27 cellular contexts compared by ENCODE assay signal in genomic region chr1:74969566-74970135, GRCh38.
DNase-seq lines count a peak whose midpoint lies in the region; ATAC-seq, FAIRE-seq and TF ChIP-seq lines count a peak whose summit lies in the region.
"Had no signal": no experiment of that assay in that cellular context is flagged by ENCODE, and none has a peak within 500 bp of the region (broad histone marks: within the 10 kb centered on the region; RNA-seq: fewer than 3 reads in every experiment).

No MANE protein-coding gene starts in this region.

- WGBS in small intestine, 3 donors: 26 to 69% (median 47%) methylated on average over 2 of the region's 2 CpGs

- no peak overlapping the region for H3K27ac Mint-ChIP-seq in activated CD4-positive, alpha-beta memory T cell treated with anti-CD3 and anti-CD28 coated beads, Interleukin-2, amount 10 ng/mL, durations not matched to agents 7 days and 5 days
- H3K27ac Mint-ChIP-seq: B cell; CD4-positive, alpha-beta T cell; CD8-positive, alpha-beta T cell had no signal

- CTCF ChIA-PET in activated CD4-positive, alpha-beta memory T cell treated with anti-CD3 and anti-CD28 coated beads, Interleukin-2, amount 10 ng/mL, durations not matched to agents 7 days and 5 days (lab: Charles Lee): interaction anchor here (0.6 kb wide), 1 partner anchor 97 kb away, joined by 4 read pairs; no protein-coding TSS in a partner anchor

- H3K27me3 ChIP-seq in small intestine (ENCODE audit: control insufficient read depth in 2 of 2, insufficient read depth in 2 of 2, low read length in 2 of 2): no peaks in the 10 kb centered on the region
- H3K27me3 ChIP-seq: BLaER1 treated with 17β-estradiol and CSF1 and Interleukin-3, amounts not matched to agents 10 nM and 100 nM had no signal

- no peaks in the 10 kb centered on the region for H3K4me1 ChIP-seq in small intestine (ENCODE audit: control insufficient read depth in 2 of 2, insufficient read depth in 1 of 2, low read depth in 1 of 2, low read length in 1 of 2)
- H3K4me1 ChIP-seq: Caco-2 had no signal

- H3K36me3 ChIP-seq in small intestine (ENCODE audit: control insufficient read depth in 2 of 2, insufficient read depth in 2 of 2, low read length in 2 of 2): no peaks in the 10 kb centered on the region
- H3K36me3 ChIP-seq: BLaER1 treated with 17β-estradiol and CSF1 and Interleukin-3, amounts not matched to agents 10 nM and 100 nM had no signal

- no peaks in the 10 kb centered on the region for H3K4me1 Mint-ChIP-seq in activated CD4-positive, alpha-beta memory T cell treated with anti-CD3 and anti-CD28 coated beads, Interleukin-2, amount 10 ng/mL, durations not matched to agents 7 days and 5 days
- H3K4me1 Mint-ChIP-seq: B cell had no signal

- POLR2A ChIA-PET in activated CD4-positive, alpha-beta memory T cell treated with anti-CD3 and anti-CD28 coated beads, Interleukin-2, amount 10 ng/mL, durations not matched to agents 7 days and 5 days (lab: Charles Lee): no interaction called here

- no peak overlapping the region for H3K4me3 Mint-ChIP-seq in activated CD4-positive, alpha-beta memory T cell treated with anti-CD3 and anti-CD28 coated beads, Interleukin-2, amount 10 ng/mL, durations not matched to agents 7 days and 5 days
- H3K4me3 Mint-ChIP-seq: B cell; CD4-positive, alpha-beta T cell; CD8-positive, alpha-beta T cell had no signal

- H3K36me3 Mint-ChIP-seq in activated CD4-positive, alpha-beta memory T cell treated with anti-CD3 and anti-CD28 coated beads, Interleukin-2, amount 10 ng/mL, durations not matched to agents 7 days and 5 days (ENCODE audit: low read depth): no peaks in the 10 kb centered on the region
- H3K36me3 Mint-ChIP-seq: CD8-positive, alpha-beta T cell had no signal

- ATAC-seq in left lobe of liver: peak; percentile 60
- ATAC-seq: CD8-positive, alpha-beta T cell; GM12878 had no signal

- no peak overlapping the region for H3K4me3 ChIP-seq in small intestine (ENCODE audit: low read depth in 1 of 2, low read length in 2 of 2)
- H3K4me3 ChIP-seq: BLaER1 treated with 17β-estradiol and CSF1 and Interleukin-3, amounts not matched to agents 10 nM and 100 nM; GM12878 had no signal

- H3K27me3 Mint-ChIP-seq in activated CD4-positive, alpha-beta memory T cell treated with anti-CD3 and anti-CD28 coated beads, Interleukin-2, amount 10 ng/mL, durations not matched to agents 7 days and 5 days: no peaks in the 10 kb centered on the region
- H3K27me3 Mint-ChIP-seq: B cell; CD4-positive, alpha-beta T cell had no signal

- no peaks in the 10 kb centered on the region for H3K9me3 ChIP-seq in small intestine (ENCODE audit: control insufficient read depth, low read depth)
- H3K9me3 ChIP-seq: BLaER1 treated with 17β-estradiol and CSF1 and Interleukin-3, amounts not matched to agents 10 nM and 100 nM; Caco-2 had no signal

- H3K9me3 Mint-ChIP-seq in activated CD4-positive, alpha-beta memory T cell treated with anti-CD3 and anti-CD28 coated beads, Interleukin-2, amount 10 ng/mL, durations not matched to agents 7 days and 5 days: peaks cover 2% of the 10 kb centered on the region
- H3K9me3 Mint-ChIP-seq: CD8-positive, alpha-beta T cell had no signal

- FAIRE-seq in D721Med (lab: Jason Lieb, UNC) (peak; percentile 6), small intestine (lab: Jason Lieb, UNC) (no peak)
- FAIRE-seq: GM12878, GM12892, GM18507 had no signal

- DNase-seq in D721Med (ENCODE audit: insufficient read length, low spot score): no peak
- DNase-seq in NCI-H69 (lab: John Stamatoyannopoulos, UW): peak; percentile 4
- DNase-seq in fibroblast of gingiva (ENCODE audit: low read depth): peak; percentile 51
- no peak for DNase-seq in left lobe of liver (ENCODE audit: low spot score)
- no peak for DNase-seq in anterior cingulate cortex (lab: John Stamatoyannopoulos, UW)
- no peak for DNase-seq in small intestine
- DNase-seq in activated CD4-positive, alpha-beta memory T cell treated with anti-CD3 and anti-CD28 coated beads, Interleukin-2, amount 10 ng/mL, durations not matched to agents 7 days and 5 days: no peak
- no peak for DNase-seq in RKO (ENCODE audit: low spot score)
- DNase-seq: 8988T; ACHN; Caco-2; Calu3; CD4-positive, alpha-beta T cell; CD8-positive, alpha-beta T cell; DMS 273 treated with DMSO at 0.1 percent for 48 hours; DMS153; DMS53; DMS79; DND-41; EL; GDM1 had no signal

- TF ChIP-seq CTCF in D721Med (IDR thresholded peaks at IDR 0.05; ENCODE audit: insufficient read depth, missing control alignments): no peak

- H3K27ac ChIP-seq in small intestine (ENCODE audit: low read depth in 1 of 2, low read length in 1 of 2): no peak overlapping the region
- H3K27ac ChIP-seq: BLaER1 treated with 17β-estradiol and CSF1 and Interleukin-3, amounts not matched to agents 10 nM and 100 nM; C4-2B had no signal

Comparison
In these comparisons a context has a peak if more than half of its experiments do, and no peak if none do; other contexts are left out.
1. DNase-seq: peak in NCI-H69 (single experiment) and fibroblast of gingiva (single experiment); none in D721Med (single experiment), left lobe of liver (single experiment), anterior cingulate cortex (0 of 58), small intestine (single experiment), activated CD4-positive, alpha-beta memory T cell treated with anti-CD3 and anti-CD28 coated beads, Interleukin-2, amount 10 ng/mL, durations not matched to agents 7 days and 5 days (single experiment) and RKO (single experiment).